ENCODE assay signal across 27 cellular contexts in the genomic region with DNA sequence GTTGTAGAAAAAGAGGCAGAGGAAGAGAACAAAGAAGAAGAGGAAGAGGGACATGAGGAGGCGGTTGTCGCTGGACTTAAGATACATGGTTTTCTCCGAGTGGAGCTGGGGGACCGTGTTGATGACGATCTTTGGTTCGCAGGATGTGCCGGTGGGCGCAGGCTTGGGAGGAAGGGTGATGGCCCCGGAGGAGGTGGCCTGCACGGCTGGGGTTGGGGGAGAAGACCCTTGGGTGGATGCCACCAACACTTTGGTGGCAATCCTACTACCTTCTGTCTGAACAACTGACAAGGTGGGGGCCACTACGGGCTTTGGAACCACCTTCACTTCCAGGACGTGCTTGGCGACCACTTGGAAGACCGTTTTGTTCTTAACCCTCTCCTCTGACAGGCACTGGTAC.
A peak's percentile ranks its signal among the peaks of the same experiment; 100 is the strongest.
DNase-seq lines count a peak whose midpoint lies in the region; ATAC-seq and TF ChIP-seq lines count a peak whose summit lies in the region.
"Had no signal": no experiment of that assay in that cellular context is flagged by ENCODE, and none has a peak within 500 bp of the region (broad histone marks: within the 10 kb centered on the region; RNA-seq: fewer than 3 reads in every experiment).

No MANE protein-coding gene starts in this region.

- no peak overlapping the region for H3K4me3 ChIP-seq in dorsolateral prefrontal cortex
- H3K4me3 ChIP-seq: breast epithelium, colonic mucosa, K562, MG63, ovary, Peyer's patch, right atrium auricular region, SJSA1 had no signal

- no peaks in the 10 kb centered on the region for H3K27me3 Mint-ChIP-seq in activated naive CD4-positive, alpha-beta T cell treated with anti-CD3 and anti-CD28 coated beads, Interleukin-2, amount 10 ng/mL, durations not matched to agents 7 days and 5 days
- no peaks in the 10 kb centered on the region for H3K27me3 Mint-ChIP-seq in T-cell
- no peaks in the 10 kb centered on the region for H3K27me3 Mint-ChIP-seq in central memory CD8-positive, alpha-beta T cell
- no peaks in the 10 kb centered on the region for H3K27me3 Mint-ChIP-seq in stimulated activated naive CD8-positive, alpha-beta T cell treated with anti-CD3 and anti-CD28 coated beads, Interleukin-15, amount 100 ng/mL, for 72 hours

- H3K4me1 Mint-ChIP-seq in activated naive CD4-positive, alpha-beta T cell treated with anti-CD3 and anti-CD28 coated beads, Interleukin-2, amount 10 ng/mL, durations not matched to agents 7 days and 5 days: peaks cover 69% of the 10 kb centered on the region
- H3K4me1 Mint-ChIP-seq in T-cell: peaks cover 75 to 77% (median 76%) of the 10 kb centered on the region in 3 donors
- peaks cover 30% of the 10 kb centered on the region for H3K4me1 Mint-ChIP-seq in central memory CD8-positive, alpha-beta T cell
- H3K4me1 Mint-ChIP-seq in stimulated activated naive CD8-positive, alpha-beta T cell treated with anti-CD3 and anti-CD28 coated beads, Interleukin-15, amount 100 ng/mL, for 72 hours: peaks cover 99% of the 10 kb centered on the region

- H3K27ac Mint-ChIP-seq in activated naive CD4-positive, alpha-beta T cell treated with anti-CD3 and anti-CD28 coated beads, Interleukin-2, amount 10 ng/mL, durations not matched to agents 7 days and 5 days: peak overlapping the region; percentile 71
- peak overlapping the region; percentile 72 to 89 for H3K27ac Mint-ChIP-seq in T-cell
- peak overlapping the region; percentile 44 for H3K27ac Mint-ChIP-seq in central memory CD8-positive, alpha-beta T cell (ENCODE audit: low read depth)
- peak overlapping the region; percentile 65 to 85 for H3K27ac Mint-ChIP-seq in stimulated activated naive CD8-positive, alpha-beta T cell treated with anti-CD3 and anti-CD28 coated beads, Interleukin-15, amount 100 ng/mL, for 72 hours

- H3K9me3 Mint-ChIP-seq in activated naive CD4-positive, alpha-beta T cell treated with anti-CD3 and anti-CD28 coated beads, Interleukin-2, amount 10 ng/mL, durations not matched to agents 7 days and 5 days: no peaks in the 10 kb centered on the region
- no peaks in the 10 kb centered on the region for H3K9me3 Mint-ChIP-seq in T-cell
- H3K9me3 Mint-ChIP-seq in central memory CD8-positive, alpha-beta T cell: no peaks in the 10 kb centered on the region
- H3K9me3 Mint-ChIP-seq in stimulated activated naive CD8-positive, alpha-beta T cell treated with anti-CD3 and anti-CD28 coated beads, Interleukin-15, amount 100 ng/mL, for 72 hours: no peaks in the 10 kb centered on the region
- H3K9me3 Mint-ChIP-seq: activated T-cell treated with anti-CD3 and anti-CD28 coated beads, Interleukin-2, amount 50 U/mL, for 4 hours had no signal

- H3K36me3 Mint-ChIP-seq in activated naive CD4-positive, alpha-beta T cell treated with anti-CD3 and anti-CD28 coated beads, Interleukin-2, amount 10 ng/mL, durations not matched to agents 7 days and 5 days: peaks cover 66% of the 10 kb centered on the region
- peaks cover 58% of the 10 kb centered on the region for H3K36me3 Mint-ChIP-seq in T-cell
- peaks cover 75% of the 10 kb centered on the region for H3K36me3 Mint-ChIP-seq in central memory CD8-positive, alpha-beta T cell (ENCODE audit: insufficient read depth)

- intact Hi-C loops in dorsolateral prefrontal cortex (cut with DNase I): no loop called here

- no peaks in the 10 kb centered on the region for H3K27me3 ChIP-seq in dorsolateral prefrontal cortex
- H3K27me3 ChIP-seq: breast epithelium, colonic mucosa, MG63, ovary, Peyer's patch, right atrium auricular region, SJSA1 had no signal

- no peak overlapping the region for H3K27ac ChIP-seq in RWPE1
- H3K27ac ChIP-seq in dorsolateral prefrontal cortex: peak overlapping the region in 7 of 59 donors; percentile 2 to 72 (median 35)
- H3K27ac ChIP-seq: breast epithelium, C4-2B, colonic mucosa, ovary, right atrium auricular region, SJSA1, VCaP had no signal

- no peak overlapping the region for H3K4me3 Mint-ChIP-seq in activated naive CD4-positive, alpha-beta T cell treated with anti-CD3 and anti-CD28 coated beads, Interleukin-2, amount 10 ng/mL, durations not matched to agents 7 days and 5 days
- H3K4me3 Mint-ChIP-seq in T-cell: no peak overlapping the region
- H3K4me3 Mint-ChIP-seq in central memory CD8-positive, alpha-beta T cell: no peak overlapping the region
- no peak overlapping the region for H3K4me3 Mint-ChIP-seq in stimulated activated naive CD8-positive, alpha-beta T cell treated with anti-CD3 and anti-CD28 coated beads, Interleukin-15, amount 100 ng/mL, for 72 hours
- H3K4me3 Mint-ChIP-seq: activated T-cell treated with anti-CD3 and anti-CD28 coated beads, Interleukin-2, amount 50 U/mL, for 4 hours had no signal

- CTCF ChIA-PET in activated naive CD4-positive, alpha-beta T cell treated with anti-CD3 and anti-CD28 coated beads, Interleukin-2, amount 10 ng/mL, durations not matched to agents 7 days and 5 days (lab: Charles Lee): no interaction called here
- CTCF ChIA-PET in T-cell (lab: Charles Lee) (interaction anchor here in 1 of 2 donors (2.4 kb wide), 1 partner anchor 170 kb away, joined by 12 read pairs; no protein-coding TSS in a partner anchor), RWPE1 (lab: Yijun Ruan, JAX) (no interaction called here)

- ATAC-seq in T-cell (replicated peaks in 1 of 4): no peak
- ATAC-seq in central memory CD8-positive, alpha-beta T cell (replicated peaks; ENCODE audit: extremely low read depth, poor library complexity, severe bottlenecking): no peak
- ATAC-seq in stimulated activated naive CD8-positive, alpha-beta T cell treated with anti-CD3 and anti-CD28 coated beads, Interleukin-15, amount 100 ng/mL, for 72 hours: no peak
- ATAC-seq: activated T-cell treated with anti-CD3 and anti-CD28 coated beads, Interleukin-2, amount 50 U/mL, for 4 hours; K562 had no signal

- TF ChIP-seq CTCF in RWPE1 (conservative IDR thresholded peaks at IDR 0.05; ENCODE audit: low read depth): no peak
- TF ChIP-seq CTCF in dorsolateral prefrontal cortex (IDR thresholded peaks at IDR 0.05 in 54 of 56, conservative IDR thresholded peaks at IDR 0.05 in 2 of 56; ENCODE audit: low read depth in 1 of 56, partially characterized antibody in 56 of 56): no peak

- POLR2A ChIA-PET in T-cell (lab: Charles Lee) (no interaction called here), RWPE1 (lab: Yijun Ruan, JAX; ENCODE audit: low non-redundant PET) (no interaction called here)

- DNase-seq in activated naive CD4-positive, alpha-beta T cell treated with anti-CD3 and anti-CD28 coated beads, Interleukin-2, amount 10 ng/mL, durations not matched to agents 7 days and 5 days: no peak
- no peak for DNase-seq in activated naive CD4-positive, alpha-beta T cell (lab: John Stamatoyannopoulos, UW)
- no peak for DNase-seq in T-cell
- no peak for DNase-seq in central memory CD8-positive, alpha-beta T cell (ENCODE audit: low spot score in 2 of 2)
- no peak for DNase-seq in stimulated activated naive CD8-positive, alpha-beta T cell treated with anti-CD3 and anti-CD28 coated beads, Interleukin-15, amount 100 ng/mL, for 72 hours
- no peak for DNase-seq in NCI-H1417 (lab: John Stamatoyannopoulos, UW)
- no peak for DNase-seq in RWPE1 (ENCODE audit: low spot score)
- DNase-seq in dorsolateral prefrontal cortex: no peak
- DNase-seq: activated T-cell treated with anti-CD3 and anti-CD28 coated beads, Interleukin-2, amount 50 U/mL, for 4 hours; amniotic stem cell; colonic mucosa; DMS153; mammary epithelial cell; MG63; NCI-H1436 treated with DMSO at 0.1 percent for 48 hours; NCI-H2171 treated with DMSO at 0.1 percent for 48 hours; NCI-H524 treated with DMSO at 0.1 percent for 48 hours; ovary; Peyer's patch; stimulated activated CD4-positive, alpha-beta T cell treated with anti-CD3 and anti-CD28 coated beads, Interleukin-12 subunit alpha, Interleukin-12 subunit beta, amount 100 ng/mL, for 4 hours; substantia nigra had no signal
